ENCODE assay signal across 1 cellular context in the genomic region with DNA sequence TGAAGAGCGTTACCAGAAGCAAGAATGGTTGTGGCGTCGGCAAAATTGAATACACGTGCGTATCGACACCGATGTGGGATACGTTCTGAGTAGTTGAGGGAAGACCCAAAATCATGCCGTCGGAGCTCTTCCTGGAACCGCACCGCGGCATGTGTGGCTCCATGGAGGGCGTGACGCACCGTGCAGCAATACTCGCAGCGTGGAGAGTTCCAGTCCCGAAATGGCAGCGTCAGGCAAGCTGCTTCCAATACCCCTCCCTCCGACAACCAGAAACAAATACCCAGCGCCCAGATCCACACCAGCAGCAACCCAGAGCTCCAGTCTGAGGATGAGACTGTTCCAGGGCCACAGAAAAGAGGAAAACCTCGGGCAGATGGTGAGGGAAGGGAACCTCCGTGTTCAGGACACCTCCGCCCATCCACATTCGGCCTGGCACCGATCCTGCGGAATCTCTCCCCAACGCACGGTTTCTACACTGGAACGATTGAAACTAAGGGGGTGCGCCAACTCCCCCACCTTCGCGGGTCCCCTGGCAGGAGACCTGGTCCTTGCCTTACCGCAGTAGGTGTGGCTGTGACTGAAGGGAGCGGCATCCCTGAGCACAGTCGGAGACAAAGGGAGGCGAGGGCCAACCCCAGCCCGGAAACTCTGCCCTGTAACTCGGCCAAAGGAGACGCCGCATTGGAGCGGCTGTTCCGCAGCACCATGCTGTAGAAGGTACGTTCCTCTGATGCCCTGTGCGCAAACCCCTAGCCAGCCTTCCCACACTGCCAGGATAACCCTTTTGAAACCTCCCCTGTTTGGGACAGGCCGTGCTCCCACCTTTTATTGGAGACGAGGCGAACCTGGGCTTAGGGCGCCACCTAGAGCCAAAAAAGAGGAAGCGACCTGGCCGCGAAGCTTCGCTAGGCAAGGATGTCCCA.
TF ChIP-seq lines count a peak whose summit lies in the region.

No MANE protein-coding gene starts in this region.

TF ChIP-seq in K562, 482 proteins besides CTCF, POLR2A, EP300 and RAD21 (continued from another document):
- TF ChIP-seq SPI1 (IDR thresholded peaks at IDR 0.05; ENCODE audit: borderline replicate concordance, low read depth, low read length): peak; percentile 85
- no peak for TF ChIP-seq ZNF316 (IDR thresholded peaks at IDR 0.05)
- peak; percentile 73; the same call in 1 of the 2 replicates for TF ChIP-seq CC2D1A (IDR thresholded peaks at IDR 0.05)
- TF ChIP-seq FOXP4 (CRISPR knock-in tag; IDR thresholded peaks at IDR 0.05; ENCODE audit: borderline replicate concordance): no peak
- no peak for TF ChIP-seq E2F8 (IDR thresholded peaks at IDR 0.05; ENCODE audit: low read depth, partially characterized antibody)
- 0 out of 2 replicates have a peak, but pooled peaks have one; percentile 16 for TF ChIP-seq ATF7 (IDR thresholded peaks at IDR 0.05)
- peak; percentile 67; the same call in 1 of the 2 replicates for TF ChIP-seq ZNF263 (CRISPR knock-in tag; IDR thresholded peaks at IDR 0.05; ENCODE audit: borderline replicate concordance)
- TF ChIP-seq STAG1 (CRISPR knock-in tag; IDR thresholded peaks at IDR 0.05; ENCODE audit: borderline replicate concordance): peak; percentile 98
- TF ChIP-seq, protein P1, sequence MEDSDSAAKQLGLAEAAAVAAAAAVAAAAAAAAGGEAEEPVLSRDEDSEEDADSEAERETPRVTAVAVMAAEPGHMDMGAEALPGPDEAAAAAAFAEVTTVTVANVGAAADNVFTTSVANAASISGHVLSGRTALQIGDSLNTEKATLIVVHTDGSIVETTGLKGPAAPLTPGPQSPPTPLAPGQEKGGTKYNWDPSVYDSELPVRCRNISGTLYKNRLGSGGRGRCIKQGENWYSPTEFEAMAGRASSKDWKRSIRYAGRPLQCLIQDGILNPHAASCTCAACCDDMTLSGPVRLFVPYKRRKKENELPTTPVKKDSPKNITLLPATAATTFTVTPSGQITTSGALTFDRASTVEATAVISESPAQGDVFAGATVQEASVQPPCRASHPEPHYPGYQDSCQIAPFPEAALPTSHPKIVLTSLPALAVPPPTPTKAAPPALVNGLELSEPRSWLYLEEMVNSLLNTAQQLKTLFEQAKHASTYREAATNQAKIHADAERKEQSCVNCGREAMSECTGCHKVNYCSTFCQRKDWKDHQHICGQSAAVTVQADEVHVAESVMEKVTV (CRISPR knock-in tag; IDR thresholded peaks at IDR 0.05): peak; percentile 70
- 0 out of 2 replicates have a peak, but pooled peaks have one; percentile 29 for TF ChIP-seq RB1 (IDR thresholded peaks at IDR 0.05; ENCODE audit: low read depth)
